Comparison of ENCODE assay signal across 8 cellular contexts in the genomic region with DNA sequence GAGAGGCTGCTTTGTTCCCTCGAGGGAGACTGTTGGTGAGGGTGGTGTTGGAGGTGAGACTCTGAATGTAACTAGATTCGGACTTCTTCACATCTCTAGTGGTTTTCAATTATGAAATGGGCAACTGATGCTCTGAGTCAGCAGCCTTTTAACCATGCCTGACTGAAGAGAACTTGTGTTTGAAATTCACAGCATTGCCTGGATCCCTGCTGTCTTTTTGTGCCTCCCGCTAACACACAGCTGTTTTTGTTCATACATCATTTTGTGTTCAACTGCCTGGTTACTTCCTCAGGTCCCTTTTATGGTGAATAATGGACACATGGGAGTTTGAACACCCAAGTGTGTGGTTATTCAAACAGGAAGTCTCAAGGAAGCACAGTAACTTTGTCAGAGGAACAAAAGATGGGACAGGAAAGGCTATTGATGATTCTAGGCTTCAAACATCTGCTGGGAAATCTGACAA. TPM values are rescaled to one million over a fixed set of nuclear protein-coding genes. Genes with fewer than 3 reads are reported as not detected.
DNase-seq lines count a peak whose midpoint lies in the region; ATAC-seq and TF ChIP-seq lines count a peak whose summit lies in the region.
"Had no signal": no experiment of that assay in that cellular context is flagged by ENCODE, and none has a peak within 500 bp of the region (broad histone marks: within the 10 kb centered on the region; RNA-seq: fewer than 3 reads in every experiment).

No MANE protein-coding gene starts in this region.

- peak; percentile 96 for DNase-seq in HCEC 1CT
- peak; percentile 81 to 90 for DNase-seq in foreskin fibroblast
- no peak for DNase-seq in thoracic aorta (ENCODE audit: low spot score)
- DNase-seq in stimulated activated naive CD8-positive, alpha-beta T cell treated with anti-CD3 and anti-CD28 coated beads, Interleukin-15, amount 100 ng/mL, for 72 hours = no peak
- DNase-seq: upper lobe of left lung had no signal

- no peaks in the 10 kb centered on the region for H4K20me1 ChIP-seq in OCI-LY1 (ENCODE audit: insufficient read depth, low read length)

- H3K36me3 ChIP-seq in OCI-LY1 (ENCODE audit: insufficient read depth, low read length) (no peaks in the 10 kb centered on the region), thoracic aorta (no peaks in the 10 kb centered on the region)
- H3K36me3 ChIP-seq: upper lobe of left lung had no signal

- H3F3A ChIP-seq in OCI-LY1 (ENCODE audit: insufficient read depth, low read length) = no peaks in the 10 kb centered on the region

- H3K4me3 ChIP-seq in OCI-LY1 (ENCODE audit: low read depth, low read length, poor library complexity, severe bottlenecking) = no peak overlapping the region
- peak overlapping the region in 1 of 2 donors; percentile 22 for H3K4me3 ChIP-seq in foreskin fibroblast (ENCODE audit: low read depth in 1 of 2, low read length in 2 of 2)
- peak overlapping the region; percentile 16 for H3K4me3 ChIP-seq in thoracic aorta
- H3K4me3 ChIP-seq: upper lobe of left lung had no signal

- ATAC-seq in thoracic aorta (ENCODE audit: insufficient number of reproducible peaks, low FRiP score, low read depth) = no peak
- ATAC-seq in HG02884 (IDR thresholded peaks at IDR 0.05; ENCODE audit: unreplicated experiment) = no peak
- no peak for ATAC-seq in GM21526 (IDR thresholded peaks at IDR 0.05; ENCODE audit: low FRiP score, unreplicated experiment)
- no peak for ATAC-seq in stimulated activated naive CD8-positive, alpha-beta T cell treated with anti-CD3 and anti-CD28 coated beads, Interleukin-15, amount 100 ng/mL, for 72 hours

- H3K4me3 Mint-ChIP-seq in stimulated activated naive CD8-positive, alpha-beta T cell treated with anti-CD3 and anti-CD28 coated beads, Interleukin-15, amount 100 ng/mL, for 72 hours = no peak overlapping the region

- H3K27me3 Mint-ChIP-seq in stimulated activated naive CD8-positive, alpha-beta T cell treated with anti-CD3 and anti-CD28 coated beads, Interleukin-15, amount 100 ng/mL, for 72 hours = peaks cover 96% of the 10 kb centered on the region

- no peaks in the 10 kb centered on the region for H3K9me3 Mint-ChIP-seq in stimulated activated naive CD8-positive, alpha-beta T cell treated with anti-CD3 and anti-CD28 coated beads, Interleukin-15, amount 100 ng/mL, for 72 hours

- no peaks in the 10 kb centered on the region for H3K9me2 ChIP-seq in OCI-LY1 (ENCODE audit: low read depth, low read length)

- no peak for TF ChIP-seq CTCF in OCI-LY1 (IDR thresholded peaks at IDR 0.05; ENCODE audit: low read length)
- no peak for TF ChIP-seq CTCF in foreskin fibroblast (IDR thresholded peaks at IDR 0.05; ENCODE audit: low read depth, low read length)
- no peak for TF ChIP-seq CTCF in thoracic aorta (IDR thresholded peaks at IDR 0.05)

- H3K27ac ChIP-seq in OCI-LY1 (ENCODE audit: low read depth, low read length, poor library complexity, severe bottlenecking) = peak overlapping the region; percentile 39
- H3K27ac ChIP-seq in thoracic aorta = peak overlapping the region in 1 of 2 donors; percentile 20

- no peak overlapping the region for H3K27ac Mint-ChIP-seq in stimulated activated naive CD8-positive, alpha-beta T cell treated with anti-CD3 and anti-CD28 coated beads, Interleukin-15, amount 100 ng/mL, for 72 hours

- H3K9ac ChIP-seq in OCI-LY1 (ENCODE audit: low read length) = no peak overlapping the region; the same call in 1 of the 2 replicates

- H3K4me1 Mint-ChIP-seq in stimulated activated naive CD8-positive, alpha-beta T cell treated with anti-CD3 and anti-CD28 coated beads, Interleukin-15, amount 100 ng/mL, for 72 hours = no peaks in the 10 kb centered on the region

- peaks cover 27% of the 10 kb centered on the region for H3K79me2 ChIP-seq in OCI-LY1 (ENCODE audit: insufficient read depth, low read length)

- H3K4me2 ChIP-seq in OCI-LY1 (ENCODE audit: low read length) = peak overlapping the region; percentile 20; the same call in 1 of the 2 replicates

- H3K27me3 ChIP-seq in OCI-LY1 (ENCODE audit: insufficient read depth, low read length) (no peaks in the 10 kb centered on the region), thoracic aorta (replicated peaks; ENCODE audit: insufficient read depth) (no peaks in the 10 kb centered on the region)
- H3K27me3 ChIP-seq: upper lobe of left lung had no signal

- H3K4me1 ChIP-seq in OCI-LY1 (ENCODE audit: insufficient read depth, low read length, severe bottlenecking) (peaks cover 58% of the 10 kb centered on the region), thoracic aorta (ENCODE audit: control insufficient read depth in 1 of 2, low read depth in 2 of 2) (peaks cover 43 to 84% of the 10 kb centered on the region in 2 donors)

- H3K9me3 ChIP-seq in OCI-LY1 (ENCODE audit: low read length) (no peaks in the 10 kb centered on the region), thoracic aorta (no peaks in the 10 kb centered on the region)
- H3K9me3 ChIP-seq: upper lobe of left lung had no signal

- H2AFZ ChIP-seq in OCI-LY1 (ENCODE audit: low read length) = no peak overlapping the region

RNA-seq across cellular contexts. Expression of gene LAMC1, which starts 16.8 kb away (rescaled TPM):
- 100 to 1,000 TPM; 273 to 362 TPM for total RNA-seq in thoracic aorta

Comparison
In these comparisons a context has a peak if more than half of its experiments do, and no peak if none do; other contexts are left out.
1. DNase-seq: peak in HCEC 1CT (single experiment) and foreskin fibroblast (2 of 2); none in thoracic aorta (single experiment) and stimulated activated naive CD8-positive, alpha-beta T cell treated with anti-CD3 and anti-CD28 coated beads, Interleukin-15, amount 100 ng/mL, for 72 hours (0 of 2).